In the genomic region with DNA sequence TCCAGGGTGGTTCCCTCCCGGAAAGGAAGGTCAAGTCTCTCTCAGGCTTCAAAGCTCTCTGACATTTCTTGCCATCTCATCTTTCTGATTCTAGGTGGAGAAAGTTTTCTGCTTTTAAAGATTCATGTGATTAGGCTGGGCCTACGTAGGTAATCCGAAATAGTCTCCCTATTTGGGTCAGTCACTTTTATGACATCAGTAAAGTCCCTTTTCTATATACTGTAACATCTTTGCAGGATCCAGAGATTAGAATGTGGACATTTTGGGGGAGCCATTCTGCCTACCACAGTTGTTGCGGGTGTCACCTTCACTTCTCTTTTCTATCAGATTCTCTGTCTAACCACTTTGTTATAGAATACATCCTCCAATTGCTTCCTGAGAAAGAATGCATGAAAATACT, we compare ENCODE assay signal across 21 cellular contexts. TPM values are rescaled to one million over a fixed set of nuclear protein-coding genes. Genes with fewer than 3 reads are reported as not detected.
"Had no signal": no experiment of that assay in that cellular context is flagged by ENCODE, and none has a peak within 500 bp of the region (broad histone marks: within the 10 kb centered on the region; RNA-seq: fewer than 3 reads in every experiment).

No MANE protein-coding gene starts in this region.

- DNase-seq: cerebellar nuclear complex; dermis blood vessel endothelial cell; endodermal cell; erythroblast; foreskin melanocyte; islet precursor cell; left ventricle myocardium superior; mesendoderm; naive thymus-derived CD4-positive, alpha-beta T cell; nephron progenitor cell; psoas muscle; retina; spleen; stimulated activated CD4-positive, alpha-beta T cell treated with anti-CD3 and anti-CD28 coated beads, Interleukin-15, amount 100 ng/mL, for 24 hours; stimulated activated CD4-positive, alpha-beta T cell treated with anti-CD3 and anti-CD28 coated beads, Interleukin-1b, Interleukin-23, amount 100 ng/mL, for 48 hours; stimulated activated CD4-positive, alpha-beta T cell treated with anti-CD3 and anti-CD28 coated beads, Interleukin-4, amount 100 ng/mL, for 24 hours; trophoblast cell had no signal

- H3K36me3 ChIP-seq: spleen had no signal

- FAIRE-seq: colon, endothelial cell of umbilical vein had no signal

- H3K27ac ChIP-seq: spleen had no signal

- H3K4me3 ChIP-seq: lung, psoas muscle, spleen had no signal

- H3K9me3 ChIP-seq: psoas muscle, spleen had no signal

RNA-seq across cellular contexts. Expression of gene RNF180, which starts 1.9 kb away (rescaled TPM):
- total RNA-seq: mononuclear cell; naive thymus-derived CD4-positive, alpha-beta T cell had no signal
